5 cellular contexts compared by ENCODE assay signal in the genomic region with DNA sequence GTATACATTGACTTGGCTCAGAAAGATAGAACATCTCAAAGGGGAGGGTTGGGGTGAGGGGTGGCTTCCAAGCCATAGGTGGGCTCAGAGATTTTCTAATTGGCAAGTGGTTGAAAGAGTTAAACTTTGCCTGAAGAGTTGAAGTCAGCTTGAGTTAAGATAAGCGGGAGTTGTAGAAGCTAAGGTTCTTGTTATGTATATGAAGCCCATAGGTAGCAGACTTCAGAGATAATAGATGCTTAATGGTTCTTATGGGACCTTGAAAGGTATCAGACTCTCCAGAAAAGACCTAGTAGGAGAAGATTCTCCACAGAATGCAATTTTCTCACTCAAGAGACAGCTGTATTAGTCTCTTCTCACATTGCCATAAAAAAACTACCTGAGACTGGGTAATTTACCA.
"Had no signal": no experiment of that assay in that cellular context is flagged by ENCODE, and none has a peak within 500 bp of the region (broad histone marks: within the 10 kb centered on the region; RNA-seq: fewer than 3 reads in every experiment).

No MANE protein-coding gene starts in this region.

- H3K4me3 ChIP-seq: GM23248, K562 had no signal

- DNase-seq: GM23248, H9, HCEC 1CT, IMR-90 had no signal

- H3K27ac ChIP-seq: GM23248 had no signal

- H3K4me3 Mint-ChIP-seq: H9 had no signal

- ATAC-seq: K562 had no signal

- H3K9ac ChIP-seq: GM23248 had no signal
